20 cellular contexts compared by ENCODE assay signal in the genomic region with DNA sequence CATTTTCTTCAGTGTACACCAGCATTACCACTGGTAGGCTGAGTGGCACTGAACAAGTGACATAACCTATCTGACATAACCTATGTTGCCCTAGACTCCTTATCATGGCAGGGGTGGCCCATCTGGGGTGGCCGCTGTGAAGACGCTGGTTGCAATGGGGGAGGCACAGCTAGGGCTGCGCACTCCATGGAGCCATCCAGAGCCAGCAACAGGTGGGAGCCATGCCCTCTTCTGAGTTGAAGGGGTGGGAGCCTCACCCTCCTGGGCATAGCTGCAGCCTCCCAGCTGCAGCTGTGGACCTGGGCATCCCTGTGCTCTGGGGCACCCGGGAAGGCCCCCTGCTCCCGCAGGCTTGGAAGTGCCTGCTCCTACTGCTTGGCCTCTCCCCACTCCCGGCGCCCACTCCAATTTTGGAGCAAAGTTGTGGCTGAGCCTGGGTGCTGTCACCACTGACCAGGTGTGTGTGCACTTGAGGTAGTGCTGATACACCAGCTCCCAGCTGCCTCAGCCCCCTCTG.
"Had no signal": no experiment of that assay in that cellular context is flagged by ENCODE, and none has a peak within 500 bp of the region (broad histone marks: within the 10 kb centered on the region; RNA-seq: fewer than 3 reads in every experiment).

No MANE protein-coding gene starts in this region.

- ATAC-seq: esophagus mucosa, gastrocnemius medialis, left cardiac atrium, left lung, left ventricle myocardium superior had no signal

- H3K27ac ChIP-seq: coronary artery, dorsolateral prefrontal cortex, esophagus squamous epithelium, gastrocnemius medialis, heart right ventricle, left lung, lower lobe of right lung had no signal

- H3K36me3 ChIP-seq: esophagus squamous epithelium, gastrocnemius medialis, heart right ventricle, left lung, lower lobe of right lung had no signal

- DNase-seq: dermis blood vessel endothelial cell; dorsolateral prefrontal cortex; effector CD4-positive, alpha-beta T cell; effector memory CD4-positive, alpha-beta T cell; esophagus squamous epithelium; foreskin fibroblast; foreskin melanocyte; gastrocnemius medialis; glutamatergic neuron; head of caudate nucleus; heart right ventricle; hippocampal formation; left cardiac atrium; left ventricle myocardium superior; lower lobe of right lung; mesenchymal stem cell; midbrain had no signal

- H3K27me3 ChIP-seq: dorsolateral prefrontal cortex, gastrocnemius medialis, left lung had no signal

- H3K9me3 ChIP-seq: gastrocnemius medialis, left lung, lower lobe of right lung had no signal

- H3K4me3 ChIP-seq: coronary artery, dorsolateral prefrontal cortex, esophagus squamous epithelium, gastrocnemius medialis, heart right ventricle, left lung, lower lobe of right lung had no signal
